ENCODE assay signal across 21 cellular contexts in the genomic region with DNA sequence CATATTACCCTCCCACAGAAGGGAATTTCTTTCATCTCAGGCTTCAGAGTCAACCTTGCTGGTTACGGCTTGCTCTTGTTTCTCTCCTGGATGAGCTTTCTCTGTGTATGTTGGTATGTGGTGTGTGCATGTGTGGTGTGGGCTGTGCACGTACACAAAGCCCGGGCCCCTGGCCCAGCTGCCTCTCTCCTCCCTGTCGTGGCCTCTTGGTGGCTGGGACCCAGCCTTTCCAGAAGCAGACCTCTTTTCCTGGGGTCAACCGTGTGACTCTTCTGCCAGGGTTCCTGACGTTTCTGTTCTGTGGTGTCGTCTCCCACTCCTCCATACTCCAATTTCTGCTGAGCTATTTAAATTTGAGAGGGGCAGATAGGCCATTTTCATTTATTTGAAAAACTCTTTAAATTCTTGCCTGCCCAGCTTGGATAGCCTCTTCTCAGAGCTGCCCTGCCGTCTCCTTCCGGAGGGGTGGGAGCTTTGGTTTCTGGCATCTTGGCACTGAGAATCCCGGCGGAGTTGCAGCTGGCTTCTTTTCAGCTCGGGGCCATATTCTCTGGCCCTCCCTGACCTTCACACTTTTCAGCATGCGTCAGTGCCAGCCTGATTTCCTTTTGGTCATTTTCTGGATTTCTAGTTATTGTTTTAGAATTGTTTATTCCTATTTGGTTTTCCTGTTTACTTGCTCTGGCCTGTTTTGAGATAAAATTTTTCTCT. TPM values are rescaled to one million over a fixed set of nuclear protein-coding genes. Genes with fewer than 3 reads are reported as not detected.
A peak's percentile ranks its signal among the peaks of the same experiment; 100 is the strongest.
DNase-seq lines count a peak whose midpoint lies in the region; ATAC-seq and TF ChIP-seq lines count a peak whose summit lies in the region.
"Had no signal": no experiment of that assay in that cellular context is flagged by ENCODE, and none has a peak within 500 bp of the region (broad histone marks: within the 10 kb centered on the region; RNA-seq: fewer than 3 reads in every experiment).

No MANE protein-coding gene starts in this region.

- H3K79me1 ChIP-seq in neuronal stem cell (ENCODE audit: low read depth, low read length): no peaks in the 10 kb centered on the region

- H3K4ac ChIP-seq in neuronal stem cell (ENCODE audit: low read length): no peak overlapping the region

- H3K27me3 Mint-ChIP-seq in T-helper 17 cell: peaks cover 39% of the 10 kb centered on the region

- H3K27ac Mint-ChIP-seq in T-helper 17 cell: no peak overlapping the region
- H3K27ac Mint-ChIP-seq: activated CD4-positive, alpha-beta memory T cell treated with anti-CD3 and anti-CD28 coated beads, Interleukin-2, amount 10 ng/mL, durations not matched to agents 7 days and 5 days; naive thymus-derived CD4-positive, alpha-beta T cell had no signal

- no peak overlapping the region for H3K18ac ChIP-seq in neuronal stem cell (ENCODE audit: low read length)

- no peak overlapping the region for H3K4me3 Mint-ChIP-seq in T-helper 17 cell
- H3K4me3 Mint-ChIP-seq: activated CD4-positive, alpha-beta memory T cell treated with anti-CD3 and anti-CD28 coated beads, Interleukin-2, amount 10 ng/mL, durations not matched to agents 7 days and 5 days; naive thymus-derived CD4-positive, alpha-beta T cell had no signal

- no peak for TF ChIP-seq CTCF in tibial artery (IDR thresholded peaks at IDR 0.05)

- ATAC-seq in T-helper 17 cell (no peak), GM21390 (IDR thresholded peaks at IDR 0.05; ENCODE audit: unreplicated experiment) (no peak)
- ATAC-seq: naive thymus-derived CD4-positive, alpha-beta T cell had no signal

- no peak overlapping the region for H2BK12ac ChIP-seq in neuronal stem cell (ENCODE audit: low read length)

- WGBS in neuronal stem cell (ENCODE audit: extremely low coverage in 2 of 2, insufficient read length in 2 of 2, insufficient replicate concordance in 1 of 2), 2 donors: no CpG with 5 or more reads among the region's 13 CpGs

- H4K8ac ChIP-seq in neuronal stem cell (ENCODE audit: low read depth, low read length): no peak overlapping the region

- no peaks in the 10 kb centered on the region for H3K4me1 Mint-ChIP-seq in T-helper 17 cell
- H3K4me1 Mint-ChIP-seq: activated CD4-positive, alpha-beta memory T cell treated with anti-CD3 and anti-CD28 coated beads, Interleukin-2, amount 10 ng/mL, durations not matched to agents 7 days and 5 days had no signal

- H3K79me2 ChIP-seq in Karpas-422 (ENCODE audit: low read length): no peaks in the 10 kb centered on the region

- H3K23ac ChIP-seq in neuronal stem cell (ENCODE audit: low read depth, low read length, poor library complexity): no peak overlapping the region

- no peak overlapping the region for H2BK15ac ChIP-seq in neuronal stem cell (ENCODE audit: low read length)

- H2BK5ac ChIP-seq in neuronal stem cell (ENCODE audit: low read length): no peak overlapping the region

- H3K36me3 Mint-ChIP-seq in T-helper 17 cell (ENCODE audit: low read depth): peaks cover 3% of the 10 kb centered on the region
- H3K36me3 Mint-ChIP-seq: naive thymus-derived CD4-positive, alpha-beta T cell had no signal

- H3K9ac ChIP-seq in neuronal stem cell (ENCODE audit: low read depth, low read length, poor library complexity) (no peak overlapping the region), Karpas-422 (ENCODE audit: low read length) (no peak overlapping the region)
- H3K9ac ChIP-seq: SK-N-SH had no signal

- H2AK5ac ChIP-seq in neuronal stem cell (ENCODE audit: low read depth, low read length): no peak overlapping the region

- no peaks in the 10 kb centered on the region for H3K9me2 ChIP-seq in Karpas-422 (replicated peaks; ENCODE audit: insufficient read depth, low read length)
- H3K9me2 ChIP-seq: SK-N-SH had no signal

- H4K20me1 ChIP-seq in Karpas-422 (ENCODE audit: insufficient read depth, low read depth, low read length): no peaks in the 10 kb centered on the region

- intact Hi-C loops in tibial artery (cut with DNase I; ENCODE audit: low total_unique reads): no loop called here

- H2AFZ ChIP-seq in neuronal stem cell (ENCODE audit: low read length) (peak overlapping the region; percentile 12), Karpas-422 (ENCODE audit: low read length) (no peak overlapping the region)

- H2BK120ac ChIP-seq in neuronal stem cell (ENCODE audit: low read depth, low read length): no peak overlapping the region

- peaks cover 0 to 3% of the 10 kb centered on the region in 2 donors for H3K36me3 ChIP-seq in neuronal stem cell (replicated peaks in 1 of 2; ENCODE audit: control insufficient read depth in 2 of 2, insufficient read depth in 2 of 2, low read length in 2 of 2)
- no peaks in the 10 kb centered on the region for H3K36me3 ChIP-seq in tibial artery
- H3K36me3 ChIP-seq in Karpas-422 (ENCODE audit: insufficient read depth, low read length): no peaks in the 10 kb centered on the region

- H3K4me3 ChIP-seq in neuronal stem cell (ENCODE audit: low read length in 2 of 2) (no peak overlapping the region), tibial artery (no peak overlapping the region), Karpas-422 (ENCODE audit: low read length) (no peak overlapping the region)
- H3K4me3 ChIP-seq: smooth muscle cell had no signal

- no peak overlapping the region for H3K14ac ChIP-seq in neuronal stem cell (ENCODE audit: low read length)

- H3K4me1 ChIP-seq in neuronal stem cell (ENCODE audit: control insufficient read depth in 2 of 2, insufficient read depth in 1 of 2, low read depth in 1 of 2, low read length in 2 of 2) (peaks cover 9 to 17% of the 10 kb centered on the region in 2 donors), tibial artery (peaks cover 0 to 13% (median 8%) of the 10 kb centered on the region in 4 donors), Karpas-422 (ENCODE audit: low read length) (peaks cover 8% of the 10 kb centered on the region)

- peak overlapping the region; percentile 53 for H4K91ac ChIP-seq in neuronal stem cell (ENCODE audit: low read depth, low read length, poor library complexity)

- DNase-seq in RPMI7951 (ENCODE audit: low read depth) (peak; percentile 75), fibroblast of peridontal ligament (ENCODE audit: extremely low read depth) (peak; percentile 57), neuronal stem cell (ENCODE audit: low spot score) (no peak), tibial artery (peak in 1 of 2 donors; percentile 70), Karpas-422 (no peak), T-helper 17 cell (no peak), NOMO-1 treated with DMSO at 0.1 percent for 48 hours (lab: John Stamatoyannopoulos, UW; ENCODE audit: unreplicated experiment) (no peak)
- DNase-seq: activated CD4-positive, alpha-beta memory T cell treated with anti-CD3 and anti-CD28 coated beads, Interleukin-2, amount 10 ng/mL, durations not matched to agents 7 days and 5 days; activated naive CD4-positive, alpha-beta T cell treated with anti-CD3 and anti-CD28 coated beads, Interleukin-2, amount 50 U/mL, for 16 hours; cerebellar nuclear complex; EL; naive thymus-derived CD4-positive, alpha-beta T cell; NCI-H1105; NCI-H2029 treated with DMSO at 0.1 percent for 48 hours; NCI-H510A; RPMI8226; SK-N-SH; stimulated activated CD4-positive, alpha-beta T cell treated with anti-CD3 and anti-CD28 coated beads, Interleukin-4, amount 100 ng/mL, for 24 hours had no signal

- H3K27me3 ChIP-seq in neuronal stem cell (ENCODE audit: control insufficient read depth in 3 of 3, insufficient read depth in 3 of 3, low read depth in 1 of 3, low read length in 3 of 3) (no peaks in the 10 kb centered on the region), tibial artery (no peaks in the 10 kb centered on the region), Karpas-422 (ENCODE audit: low read length) (no peaks in the 10 kb centered on the region)

- H3K9me3 ChIP-seq in neuronal stem cell (replicated peaks in 1 of 2; ENCODE audit: control insufficient read depth in 2 of 2, insufficient read depth in 1 of 2, low read depth in 1 of 2, low read length in 2 of 2): no peaks in the 10 kb centered on the region
- no peaks in the 10 kb centered on the region for H3K9me3 ChIP-seq in tibial artery
- H3K9me3 ChIP-seq in Karpas-422 (ENCODE audit: low read length): no peaks in the 10 kb centered on the region
- no peaks in the 10 kb centered on the region for H3K9me3 ChIP-seq in T-helper 17 cell (ENCODE audit: control insufficient read depth, low read length, poor library complexity, severe bottlenecking)
- H3K9me3 ChIP-seq: SK-N-SH had no signal

- H3K27ac ChIP-seq in neuronal stem cell (replicated peaks; ENCODE audit: low read length): no peak overlapping the region
- peak overlapping the region; percentile 64 to 73 for H3K27ac ChIP-seq in tibial artery
- H3K27ac ChIP-seq in Karpas-422 (ENCODE audit: low read length): no peak overlapping the region
- H3K27ac ChIP-seq: C4-2B had no signal

- no peak overlapping the region for H3K4me2 ChIP-seq in neuronal stem cell (ENCODE audit: insufficient read depth, low read length, poor library complexity, severe bottlenecking)
- H3K4me2 ChIP-seq in Karpas-422 (ENCODE audit: low read depth, low read length, poor library complexity, severe bottlenecking): no peak overlapping the region
- H3K4me2 ChIP-seq: SK-N-SH, smooth muscle cell had no signal

RNA-seq across cellular contexts. Expression of a gene that starts 25.1 kb away (rescaled TPM):
- 0.36 and 0.49 TPM in 2 replicates for total RNA-seq in RPMI7951 (2014; rRNA removed; shearing (Covaris generic))
- 2.0 TPM for polyA plus RNA-seq in neuronal stem cell (2013, experiment 1 of 2)
- polyA plus RNA-seq in neuronal stem cell (2013, experiment 2 of 2): 1.9 TPM
- total RNA-seq in Karpas-422 (2014; rRNA removed; shearing (Covaris generic); ENCODE audit: low replicate concordance): 0.07 and 0.61 TPM in 2 replicates
- total RNA-seq in T-helper 17 cell: under 1 TPM; 0.10 TPM

Comparison
In these comparisons a context has a peak if more than half of its experiments do, and no peak if none do; other contexts are left out.
1. DNase-seq: peak in RPMI7951 (single experiment) and fibroblast of peridontal ligament (single experiment); none in neuronal stem cell (single experiment), Karpas-422 (single experiment), T-helper 17 cell (0 of 3) and NOMO-1 treated with DMSO at 0.1 percent for 48 hours (single experiment).
2. H3K27ac ChIP-seq: peak in tibial artery (2 of 2); none in neuronal stem cell (single experiment) and Karpas-422 (single experiment).